ENCODE assay signal across 17 cellular contexts in genomic region chr7:46784746-46785145, GRCh38.
DNase-seq lines count a peak whose midpoint lies in the region; FAIRE-seq and TF ChIP-seq lines count a peak whose summit lies in the region.
"Had no signal": no experiment of that assay in that cellular context is flagged by ENCODE, and none has a peak within 500 bp of the region (broad histone marks: within the 10 kb centered on the region; RNA-seq: fewer than 3 reads in every experiment).

No MANE protein-coding gene starts in this region.

- TF ChIP-seq CTCF in epithelial cell of proximal tubule (conservative IDR thresholded peaks at IDR 0.05; ENCODE audit: low read depth, low read length): no peak
- TF ChIP-seq CTCF in GM20000 (IDR thresholded peaks at IDR 0.05; ENCODE audit: extremely low read depth, missing control alignments): no peak

- FAIRE-seq in RCC 7860 (lab: Jason Lieb, UNC): peak; percentile 99

- DNase-seq in GM04504 (ENCODE audit: low read depth): peak; percentile 61
- DNase-seq in RCC 7860 (ENCODE audit: low spot score): peak; percentile 93
- peak; percentile 92 for DNase-seq in epithelial cell of proximal tubule (ENCODE audit: low read depth)
- peak; percentile 66 for DNase-seq in pulmonary artery endothelial cell (ENCODE audit: low read depth, low spot score)
- no peak for DNase-seq in stimulated activated naive CD4-positive, alpha-beta T cell (lab: John Stamatoyannopoulos, UW)
- no peak for DNase-seq in NCI-H446 (lab: John Stamatoyannopoulos, UW)
- no peak for DNase-seq in NCI-H2081 treated with DMSO at 0.1 percent for 48 hours (lab: John Stamatoyannopoulos, UW)
- DNase-seq in GM20000 (ENCODE audit: low spot score): no peak
- DNase-seq: activated CD4-positive, CD25-positive, alpha-beta regulatory T cell treated with anti-CD3 and anti-CD28 coated beads, Interleukin-2, amount 50 U/mL, for 72 hours; activated T-cell treated with anti-CD3 and anti-CD28 coated beads, Interleukin-2, amount 50 U/mL, for 4 hours; CD4-positive, CD25-positive, alpha-beta regulatory T cell; hypothalamus; NCI-H2171; nephron progenitor cell; right lobe of liver; stimulated activated naive CD4-positive, alpha-beta T cell treated with Interleukin-2 at 50 U/mL for 16 hours had no signal

- H3K4me3 ChIP-seq in epithelial cell of proximal tubule (ENCODE audit: low read depth, low read length): no peak overlapping the region
- H3K4me3 ChIP-seq: HAP-1, right lobe of liver had no signal

Comparison
In these comparisons a context has a peak if more than half of its experiments do, and no peak if none do; other contexts are left out.
1. DNase-seq: peak in GM04504 (single experiment), RCC 7860 (single experiment), epithelial cell of proximal tubule (single experiment) and pulmonary artery endothelial cell (single experiment); none in stimulated activated naive CD4-positive, alpha-beta T cell (0 of 6), NCI-H446 (0 of 2), NCI-H2081 treated with DMSO at 0.1 percent for 48 hours (single experiment) and GM20000 (single experiment).